7 cellular contexts compared by ENCODE assay signal in the genomic region with DNA sequence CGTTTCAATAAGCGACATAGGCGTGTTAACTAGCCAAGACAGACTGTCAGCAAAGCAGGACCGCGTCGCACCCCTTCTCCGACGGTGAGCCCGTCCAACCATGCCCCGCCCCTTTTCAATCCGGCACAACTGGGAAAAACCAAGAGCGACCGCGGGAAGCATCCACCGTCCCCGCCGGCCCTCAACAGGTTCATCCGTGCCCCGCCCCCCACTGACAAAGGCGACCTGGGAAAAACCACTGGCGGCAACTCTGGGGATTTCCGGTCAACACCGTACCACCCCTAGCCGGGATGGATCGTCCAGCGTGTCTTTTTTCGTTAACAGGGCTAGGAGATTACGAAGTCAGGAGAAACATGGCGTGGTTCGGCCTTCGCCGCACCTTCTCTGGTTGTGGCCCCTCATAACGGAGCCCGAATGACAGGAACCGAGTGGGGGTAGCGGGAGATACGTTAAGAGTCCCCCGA. TPM values are rescaled to one million over a fixed set of nuclear protein-coding genes. Genes with fewer than 3 reads are reported as not detected.
A peak's percentile ranks its signal among the peaks of the same experiment; 100 is the strongest.
DNase-seq lines count a peak whose midpoint lies in the region; ATAC-seq and TF ChIP-seq lines count a peak whose summit lies in the region.

No MANE protein-coding gene starts in this region.

- peak overlapping the region; percentile 94 for H3K4me3 Mint-ChIP-seq in activated B cell treated with CpG ODN at 0.5 μM for 24 hours
- peak overlapping the region; percentile 84 for H3K4me3 Mint-ChIP-seq in dendritic cell treated with granulocyte-macrophage colony-stimulating factor and Interleukin-4, amounts not matched to agents 40 ng/mL and 50 ng/mL, for 4 days

- no peak for TF ChIP-seq CTCF in activated B cell treated with CpG ODN at 0.5 μM for 24 hours (IDR thresholded peaks at IDR 0.05)

- H3K27me3 Mint-ChIP-seq in activated B cell treated with CpG ODN at 0.5 μM for 24 hours = no peaks in the 10 kb centered on the region
- H3K27me3 Mint-ChIP-seq in dendritic cell treated with granulocyte-macrophage colony-stimulating factor and Interleukin-4, amounts not matched to agents 40 ng/mL and 50 ng/mL, for 4 days = no peaks in the 10 kb centered on the region

- H3K9me3 Mint-ChIP-seq in activated B cell treated with CpG ODN at 0.5 μM for 24 hours = no peaks in the 10 kb centered on the region
- H3K9me3 Mint-ChIP-seq in dendritic cell treated with granulocyte-macrophage colony-stimulating factor and Interleukin-4, amounts not matched to agents 40 ng/mL and 50 ng/mL, for 4 days = no peaks in the 10 kb centered on the region

- H3K36me3 Mint-ChIP-seq in activated B cell treated with CpG ODN at 0.5 μM for 24 hours (ENCODE audit: low read depth) = peaks cover 41% of the 10 kb centered on the region
- peaks cover 57% of the 10 kb centered on the region for H3K36me3 Mint-ChIP-seq in dendritic cell treated with granulocyte-macrophage colony-stimulating factor and Interleukin-4, amounts not matched to agents 40 ng/mL and 50 ng/mL, for 4 days (ENCODE audit: low read depth)

- intact Hi-C loops in activated B cell treated with CpG ODN at 0.5 μM for 24 hours (cut with micrococcal nuclease) = loop anchor here (1.0 to 2.0 kb wide), 8 partner anchors 14 to 160 kb away; partner anchors contain the start of genes GRIPAP1, PIM2, SLC35A2 and TFE3
- intact Hi-C loops in dendritic cell treated with granulocyte-macrophage colony-stimulating factor and Interleukin-4, amounts not matched to agents 40 ng/mL and 50 ng/mL, for 4 days (cut with micrococcal nuclease) = loop anchor here (2.0 to 5.0 kb wide), 3 partner anchors 60 to 214 kb away; partner anchors contain the start of genes HDAC6, OTUD5 and WAS

- peaks cover 29% of the 10 kb centered on the region for H3K4me1 Mint-ChIP-seq in activated B cell treated with CpG ODN at 0.5 μM for 24 hours
- peaks cover 27% of the 10 kb centered on the region for H3K4me1 Mint-ChIP-seq in dendritic cell treated with granulocyte-macrophage colony-stimulating factor and Interleukin-4, amounts not matched to agents 40 ng/mL and 50 ng/mL, for 4 days (ENCODE audit: low read depth)

- POLR2A ChIA-PET in activated B cell treated with CpG ODN at 0.5 μM for 24 hours (lab: Charles Lee) = interaction anchor here (0.6 to 3.7 kb wide), 20 partner anchors 11 to 1679 kb away, joined by 3 to 65 read pairs (median 6); partner anchors contain the start of genes CDK16, GRIPAP1, HDAC6 and OTUD5

- CTCF ChIA-PET in activated B cell treated with CpG ODN at 0.5 μM for 24 hours (lab: Charles Lee) = interaction anchor here (1.0 to 1.3 kb wide), 2 partner anchors 40 to 49 kb away, joined by 3 to 8 read pairs; no protein-coding TSS in a partner anchor

- ATAC-seq in GM18499 (IDR thresholded peaks at IDR 0.05; ENCODE audit: insufficient read depth, unreplicated experiment) (peak; percentile 11), HG03139 (IDR thresholded peaks at IDR 0.05; ENCODE audit: unreplicated experiment) (peak; percentile 18), activated B cell treated with CpG ODN at 0.5 μM for 24 hours (ENCODE audit: low read depth) (peak; percentile 3)

- peak overlapping the region; percentile 83 for H3K27ac ChIP-seq in layer of hippocampus (ENCODE audit: low read depth, low read length)

- DNase-seq in NCI-H2227 treated with DMSO at 0.1 percent for 48 hours (lab: John Stamatoyannopoulos, UW) (peak; percentile 90), activated B cell treated with CpG ODN at 0.5 μM for 24 hours (no peak)
- DNase-seq in stimulated activated CD4-positive, alpha-beta T cell treated with anti-CD3 and anti-CD28 coated beads, Interleukin-4, amount 100 ng/mL, for 1 hour = peak; percentile 59

- peak overlapping the region; percentile 97 for H3K27ac Mint-ChIP-seq in activated B cell treated with CpG ODN at 0.5 μM for 24 hours
- H3K27ac Mint-ChIP-seq in dendritic cell treated with granulocyte-macrophage colony-stimulating factor and Interleukin-4, amounts not matched to agents 40 ng/mL and 50 ng/mL, for 4 days = peak overlapping the region; percentile 96

- H3K27me3 ChIP-seq in layer of hippocampus (ENCODE audit: control insufficient read depth, insufficient read depth, low read length) = no peaks in the 10 kb centered on the region

RNA-seq across cellular contexts. Expression of gene TIMM17B, which starts 0.4 kb away (rescaled TPM):
- 47.8 and 52.6 TPM in 2 replicates for total RNA-seq in activated B cell treated with CpG ODN at 0.5 μM for 24 hours

RNA-seq across cellular contexts. Expression of gene PQBP1, which starts 0.5 kb away (rescaled TPM):
- 81.6 and 91.5 TPM in 2 replicates for total RNA-seq in activated B cell treated with CpG ODN at 0.5 μM for 24 hours

RNA-seq across cellular contexts. Expression of gene SLC35A2, which starts 14.3 kb away (rescaled TPM):
- 17.3 and 18.4 TPM in 2 replicates for total RNA-seq in activated B cell treated with CpG ODN at 0.5 μM for 24 hours

RNA-seq across cellular contexts. Expression of gene PIM2, which starts 21.6 kb away (rescaled TPM):
- total RNA-seq in activated B cell treated with CpG ODN at 0.5 μM for 24 hours = 321 and 351 TPM in 2 replicates
